8 cellular contexts compared by ENCODE assay signal in genomic region chr19:5038631-5039271, GRCh38.
A peak's percentile ranks its signal among the peaks of the same experiment; 100 is the strongest.
DNase-seq lines count a peak whose midpoint lies in the region; ATAC-seq and TF ChIP-seq lines count a peak whose summit lies in the region.

No MANE protein-coding gene starts in this region.

- no peaks in the 10 kb centered on the region for H3K4me1 ChIP-seq in naive thymus-derived CD4-positive, alpha-beta T cell (ENCODE audit: control insufficient read depth in 2 of 2, insufficient read depth in 2 of 2, low read length in 2 of 2)
- peaks cover 0 to 1% of the 10 kb centered on the region in 2 donors for H3K4me1 ChIP-seq in neuronal stem cell (ENCODE audit: control insufficient read depth in 2 of 2, insufficient read depth in 1 of 2, low read depth in 1 of 2, low read length in 2 of 2)

- ATAC-seq in naive thymus-derived CD4-positive, alpha-beta T cell, result peak; percentile 50
- ATAC-seq in effector memory CD8-positive, alpha-beta T cell (replicated peaks), result no peak

- H3K9me3 ChIP-seq in naive thymus-derived CD4-positive, alpha-beta T cell (ENCODE audit: control insufficient read depth in 2 of 3, low read length in 3 of 3), result no peaks in the 10 kb centered on the region
- no peaks in the 10 kb centered on the region for H3K9me3 ChIP-seq in neuronal stem cell (replicated peaks in 1 of 2; ENCODE audit: control insufficient read depth in 2 of 2, insufficient read depth in 1 of 2, low read depth in 1 of 2, low read length in 2 of 2)

- H2AFZ ChIP-seq in neuronal stem cell (ENCODE audit: low read length), result no peak overlapping the region

- H3K36me3 ChIP-seq in naive thymus-derived CD4-positive, alpha-beta T cell (ENCODE audit: control insufficient read depth in 2 of 3, insufficient read depth in 3 of 3, low read length in 3 of 3), result peaks cover 0 to 63% (median 13%) of the 10 kb centered on the region in 3 experiments
- peaks cover 19 to 74% of the 10 kb centered on the region in 2 donors for H3K36me3 ChIP-seq in neuronal stem cell (replicated peaks in 1 of 2; ENCODE audit: control insufficient read depth in 2 of 2, insufficient read depth in 2 of 2, low read length in 2 of 2)

- H3K36me3 Mint-ChIP-seq in naive thymus-derived CD4-positive, alpha-beta T cell, result peaks cover 0 to 29% (median 3%) of the 10 kb centered on the region in 5 donors
- peaks cover 17% of the 10 kb centered on the region for H3K36me3 Mint-ChIP-seq in effector memory CD8-positive, alpha-beta T cell (ENCODE audit: insufficient read depth)

- CTCF ChIA-PET in naive thymus-derived CD4-positive, alpha-beta T cell (lab: Charles Lee), result no interaction called here

- peaks cover 0 to 2% (median 0%) of the 10 kb centered on the region in 11 donors for H3K9me3 Mint-ChIP-seq in naive thymus-derived CD4-positive, alpha-beta T cell
- H3K9me3 Mint-ChIP-seq in effector memory CD8-positive, alpha-beta T cell, result no peaks in the 10 kb centered on the region

- H3K9ac ChIP-seq in neuronal stem cell (ENCODE audit: low read depth, low read length, poor library complexity), result no peak overlapping the region

- H2BK15ac ChIP-seq in neuronal stem cell (ENCODE audit: low read length), result no peak overlapping the region

- DNase-seq in NCI-H524 (lab: John Stamatoyannopoulos, UW) (peak; percentile 8 to 59), NCI-H524 treated with DMSO at 0.1 percent for 48 hours (lab: John Stamatoyannopoulos, UW) (no peak), cardiac fibroblast (ENCODE audit: low read depth in 2 of 2) (peak; percentile 38 to 41), neuronal stem cell (ENCODE audit: low spot score) (no peak), cortex of kidney (lab: John Stamatoyannopoulos, UW) (no peak)
- DNase-seq in naive thymus-derived CD4-positive, alpha-beta T cell, result no peak
- DNase-seq in effector memory CD8-positive, alpha-beta T cell, result no peak

- H3K4me3 ChIP-seq in cardiac fibroblast (replicated peaks in 1 of 2; ENCODE audit: low read depth in 2 of 2, low read length in 2 of 2), result no peak overlapping the region
- no peak overlapping the region for H3K4me3 ChIP-seq in naive thymus-derived CD4-positive, alpha-beta T cell (ENCODE audit: low read length)
- H3K4me3 ChIP-seq in neuronal stem cell (ENCODE audit: low read length in 2 of 2), result peak overlapping the region in 1 of 2 donors; percentile 26

- no peak overlapping the region for H3K4me3 Mint-ChIP-seq in naive thymus-derived CD4-positive, alpha-beta T cell
- H3K4me3 Mint-ChIP-seq in effector memory CD8-positive, alpha-beta T cell, result no peak overlapping the region

- peaks cover 17% of the 10 kb centered on the region for H3K79me1 ChIP-seq in neuronal stem cell (ENCODE audit: low read depth, low read length)

- no peaks in the 10 kb centered on the region for H3K27me3 ChIP-seq in naive thymus-derived CD4-positive, alpha-beta T cell (ENCODE audit: control insufficient read depth in 2 of 2, insufficient read depth in 2 of 2, low read length in 2 of 2)
- H3K27me3 ChIP-seq in neuronal stem cell (ENCODE audit: control insufficient read depth in 3 of 3, insufficient read depth in 3 of 3, low read depth in 1 of 3, low read length in 3 of 3), result no peaks in the 10 kb centered on the region

- no peak overlapping the region for H3K4me2 ChIP-seq in neuronal stem cell (ENCODE audit: insufficient read depth, low read length, poor library complexity, severe bottlenecking)

- no peak overlapping the region for H2AK5ac ChIP-seq in neuronal stem cell (ENCODE audit: low read depth, low read length)

- TF ChIP-seq CTCF in LNCAP (IDR thresholded peaks at IDR 0.05), result peak; percentile 52
- TF ChIP-seq CTCF in cardiac fibroblast (IDR thresholded peaks at IDR 0.05; ENCODE audit: low read depth, low read length), result peak; percentile 63

- no peak overlapping the region for H3K18ac ChIP-seq in neuronal stem cell (ENCODE audit: low read length)

- no peaks in the 10 kb centered on the region for H3K27me3 Mint-ChIP-seq in naive thymus-derived CD4-positive, alpha-beta T cell
- no peaks in the 10 kb centered on the region for H3K27me3 Mint-ChIP-seq in effector memory CD8-positive, alpha-beta T cell

- H3K23ac ChIP-seq in neuronal stem cell (ENCODE audit: low read depth, low read length, poor library complexity), result no peak overlapping the region

- peak overlapping the region in 2 of 9 donors; percentile 13 to 26 for H3K27ac Mint-ChIP-seq in naive thymus-derived CD4-positive, alpha-beta T cell
- peak overlapping the region in 1 of 2 donors; percentile 46 for H3K27ac Mint-ChIP-seq in effector memory CD8-positive, alpha-beta T cell

- no peak overlapping the region for H3K27ac ChIP-seq in naive thymus-derived CD4-positive, alpha-beta T cell (ENCODE audit: low read depth, low read length)
- H3K27ac ChIP-seq in neuronal stem cell (replicated peaks; ENCODE audit: low read length), result no peak overlapping the region

- H3K4me1 Mint-ChIP-seq in naive thymus-derived CD4-positive, alpha-beta T cell, result peaks cover 0 to 10% (median 0%) of the 10 kb centered on the region in 7 donors
- peaks cover 9% of the 10 kb centered on the region in 2 donors for H3K4me1 Mint-ChIP-seq in effector memory CD8-positive, alpha-beta T cell (ENCODE audit: low read depth in 2 of 2)

- POLR2A ChIA-PET in naive thymus-derived CD4-positive, alpha-beta T cell (lab: Charles Lee), result interaction anchor here (0.6 kb wide), 1 partner anchor 33 kb away, joined by 3 read pairs; no protein-coding TSS in a partner anchor

- H2BK5ac ChIP-seq in neuronal stem cell (ENCODE audit: low read length), result no peak overlapping the region

- H2BK12ac ChIP-seq in neuronal stem cell (ENCODE audit: low read length), result no peak overlapping the region

- no peak overlapping the region for H3K4ac ChIP-seq in neuronal stem cell (ENCODE audit: low read length)

- no peak overlapping the region for H4K8ac ChIP-seq in neuronal stem cell (ENCODE audit: low read depth, low read length)

- no CpG with 5 or more reads among the region's 14 CpGs for WGBS in neuronal stem cell (ENCODE audit: extremely low coverage in 2 of 2, insufficient read length in 2 of 2, insufficient replicate concordance in 1 of 2), 2 donors

- no peak overlapping the region for H3K14ac ChIP-seq in neuronal stem cell (ENCODE audit: low read length)

- H4K91ac ChIP-seq in neuronal stem cell (ENCODE audit: low read depth, low read length, poor library complexity), result no peak overlapping the region

- H2BK120ac ChIP-seq in neuronal stem cell (ENCODE audit: low read depth, low read length), result no peak overlapping the region

- intact Hi-C loops in naive thymus-derived CD4-positive, alpha-beta T cell (cut with micrococcal nuclease), result loop anchor here in 1 of 2 donors (2.0 kb wide), 1 partner anchor 540 kb away; no protein-coding TSS in a partner anchor

Comparison
In these comparisons a context has a peak if more than half of its experiments do, and no peak if none do; other contexts are left out.
1. DNase-seq: peak in NCI-H524 (2 of 2) and cardiac fibroblast (2 of 2); none in NCI-H524 treated with DMSO at 0.1 percent for 48 hours (single experiment), naive thymus-derived CD4-positive, alpha-beta T cell (0 of 9), effector memory CD8-positive, alpha-beta T cell (0 of 3), neuronal stem cell (single experiment) and cortex of kidney (single experiment).